In genomic region chr2:20439193-20439475, GRCh38 we compare ENCODE assay signal across 10 cellular contexts. TPM values are rescaled to one million over a fixed set of nuclear protein-coding genes. Genes with fewer than 3 reads are reported as not detected.
DNase-seq lines count a peak whose midpoint lies in the region; ATAC-seq and TF ChIP-seq lines count a peak whose summit lies in the region.
"Had no signal": no experiment of that assay in that cellular context is flagged by ENCODE, and none has a peak within 500 bp of the region (broad histone marks: within the 10 kb centered on the region; RNA-seq: fewer than 3 reads in every experiment).

No MANE protein-coding gene starts in this region.

- H3K4me3 ChIP-seq in right atrium auricular region (no peak overlapping the region), mucosa of rectum (ENCODE audit: low read length in 2 of 2) (peak overlapping the region; percentile 3 to 14), vagina (no peak overlapping the region)

- peaks cover 47% of the 10 kb centered on the region for H3K4me1 Mint-ChIP-seq in dendritic cell treated with granulocyte-macrophage colony-stimulating factor and Interleukin-4, amounts not matched to agents 40 ng/mL and 50 ng/mL, for 4 days (ENCODE audit: low read depth)
- H3K4me1 Mint-ChIP-seq in mesothelial cell of epicardium = peaks cover 9% of the 10 kb centered on the region
- H3K4me1 Mint-ChIP-seq: activated CD4-positive, alpha-beta T cell treated with anti-CD3 and anti-CD28 coated beads, Interleukin-2, amount 10 ng/mL, durations not matched to agents 7 days and 5 days had no signal

- peak overlapping the region; percentile 59 to 75 for H3K27ac ChIP-seq in right atrium auricular region
- peak overlapping the region; percentile 29 to 79 for H3K27ac ChIP-seq in mucosa of rectum (ENCODE audit: low read depth in 2 of 2, low read length in 2 of 2)
- H3K27ac ChIP-seq in vagina = peak overlapping the region; percentile 79

- H3K27ac Mint-ChIP-seq in dendritic cell treated with granulocyte-macrophage colony-stimulating factor and Interleukin-4, amounts not matched to agents 40 ng/mL and 50 ng/mL, for 4 days = peak overlapping the region; percentile 96
- H3K27ac Mint-ChIP-seq in mesothelial cell of epicardium = no peak overlapping the region
- H3K27ac Mint-ChIP-seq: activated CD4-positive, alpha-beta T cell treated with anti-CD3 and anti-CD28 coated beads, Interleukin-2, amount 10 ng/mL, durations not matched to agents 7 days and 5 days had no signal

- H3K4me1 ChIP-seq in right atrium auricular region = peaks cover 0 to 22% of the 10 kb centered on the region in 2 donors
- peaks cover 11 to 20% of the 10 kb centered on the region in 2 donors for H3K4me1 ChIP-seq in mucosa of rectum (ENCODE audit: control insufficient read depth in 2 of 2, insufficient read depth in 2 of 2, low read length in 2 of 2)
- peaks cover 32% of the 10 kb centered on the region for H3K4me1 ChIP-seq in vagina

- no peaks in the 10 kb centered on the region for H3K9me3 Mint-ChIP-seq in dendritic cell treated with granulocyte-macrophage colony-stimulating factor and Interleukin-4, amounts not matched to agents 40 ng/mL and 50 ng/mL, for 4 days
- no peaks in the 10 kb centered on the region for H3K9me3 Mint-ChIP-seq in mesothelial cell of epicardium
- H3K9me3 Mint-ChIP-seq: activated CD4-positive, alpha-beta T cell treated with anti-CD3 and anti-CD28 coated beads, Interleukin-2, amount 10 ng/mL, durations not matched to agents 7 days and 5 days had no signal

- TF ChIP-seq POLR2A in vagina (IDR thresholded peaks at IDR 0.05) = no peak

- no peaks in the 10 kb centered on the region for H3K9me3 ChIP-seq in right atrium auricular region
- H3K9me3 ChIP-seq in mucosa of rectum (ENCODE audit: control insufficient read depth in 2 of 2, low read length in 2 of 2) = no peaks in the 10 kb centered on the region
- H3K9me3 ChIP-seq in vagina = no peaks in the 10 kb centered on the region

- peak overlapping the region; percentile 23 for H3K4me3 Mint-ChIP-seq in dendritic cell treated with granulocyte-macrophage colony-stimulating factor and Interleukin-4, amounts not matched to agents 40 ng/mL and 50 ng/mL, for 4 days
- H3K4me3 Mint-ChIP-seq in mesothelial cell of epicardium = no peak overlapping the region
- H3K4me3 Mint-ChIP-seq: activated CD4-positive, alpha-beta T cell treated with anti-CD3 and anti-CD28 coated beads, Interleukin-2, amount 10 ng/mL, durations not matched to agents 7 days and 5 days; brain had no signal

- intact Hi-C loops in left ventricle myocardium superior (cut with micrococcal nuclease) = no loop called here
- intact Hi-C loops in dendritic cell treated with granulocyte-macrophage colony-stimulating factor and Interleukin-4, amounts not matched to agents 40 ng/mL and 50 ng/mL, for 4 days (cut with micrococcal nuclease) = loop anchor here (1.0 to 2.0 kb wide), 3 partner anchors 9 to 28 kb away; no protein-coding TSS in a partner anchor
- intact Hi-C loops in vagina (cut with DNase I) = no loop called here

- peaks cover 5% of the 10 kb centered on the region for H3K36me3 Mint-ChIP-seq in dendritic cell treated with granulocyte-macrophage colony-stimulating factor and Interleukin-4, amounts not matched to agents 40 ng/mL and 50 ng/mL, for 4 days (ENCODE audit: low read depth)
- H3K36me3 Mint-ChIP-seq in mesothelial cell of epicardium = no peaks in the 10 kb centered on the region
- H3K36me3 Mint-ChIP-seq: brain had no signal

- H3K27me3 ChIP-seq in right atrium auricular region = no peaks in the 10 kb centered on the region
- H3K27me3 ChIP-seq in mucosa of rectum (ENCODE audit: control insufficient read depth in 2 of 2, insufficient read depth in 2 of 2, low read length in 2 of 2) = no peaks in the 10 kb centered on the region
- no peaks in the 10 kb centered on the region for H3K27me3 ChIP-seq in vagina

- H3K27me3 Mint-ChIP-seq in dendritic cell treated with granulocyte-macrophage colony-stimulating factor and Interleukin-4, amounts not matched to agents 40 ng/mL and 50 ng/mL, for 4 days = no peaks in the 10 kb centered on the region
- peaks cover 6% of the 10 kb centered on the region for H3K27me3 Mint-ChIP-seq in mesothelial cell of epicardium (ENCODE audit: low read depth)

- no peak for ATAC-seq in left ventricle myocardium superior
- ATAC-seq in HG02973 (IDR thresholded peaks at IDR 0.05; ENCODE audit: unreplicated experiment) = no peak
- no peak for ATAC-seq in GM21526 (IDR thresholded peaks at IDR 0.05; ENCODE audit: low FRiP score, unreplicated experiment)

- DNase-seq in right atrium auricular region (ENCODE audit: low spot score) = peak; percentile 59
- DNase-seq in left ventricle myocardium superior = no peak
- peak in 1 of 2 donors; percentile 87 for DNase-seq in vagina (ENCODE audit: extremely low spot score in 2 of 2)
- no peak for DNase-seq in mesothelial cell of epicardium (ENCODE audit: low spot score in 2 of 2, unreplicated experiment in 2 of 2)
- DNase-seq: activated CD4-positive, alpha-beta T cell treated with anti-CD3 and anti-CD28 coated beads, Interleukin-2, amount 10 ng/mL, durations not matched to agents 7 days and 5 days had no signal

- H3K36me3 ChIP-seq in right atrium auricular region = no peaks in the 10 kb centered on the region
- no peaks in the 10 kb centered on the region for H3K36me3 ChIP-seq in mucosa of rectum (ENCODE audit: control insufficient read depth in 2 of 2, insufficient read depth in 2 of 2, low read length in 2 of 2)
- H3K36me3 ChIP-seq in vagina = no peaks in the 10 kb centered on the region

- TF ChIP-seq CTCF in right atrium auricular region (IDR thresholded peaks at IDR 0.05) (no peak), vagina (IDR thresholded peaks at IDR 0.05) (no peak), mesothelial cell of epicardium (IDR thresholded peaks at IDR 0.05; ENCODE audit: unreplicated experiment) (no peak)

- H3K9ac ChIP-seq in mucosa of rectum (ENCODE audit: low read depth in 1 of 2, low read length in 2 of 2) = peak overlapping the region in 1 of 2 donors; percentile 76

RNA-seq across cellular contexts. Expression of gene RHOB, which starts 7.7 kb away (rescaled TPM):
- total RNA-seq in right atrium auricular region = 100 to 1,000 TPM; 471 to 664 TPM
- total RNA-seq in left ventricle myocardium superior = 182 TPM
- 1,771 TPM for total RNA-seq in vagina
- total RNA-seq in mesothelial cell of epicardium = 82.9 to 88.6 TPM (median 85.9 TPM) in 3 replicates

Comparison
In these comparisons a context has a peak if more than half of its experiments do, and no peak if none do; other contexts are left out.
1. H3K4me3 ChIP-seq: peak in mucosa of rectum (2 of 2); none in right atrium auricular region (0 of 2) and vagina (0 of 2).
2. Peak in every context shown above with its lines, with median percentiles within 50 percentile points of each other: H3K27ac ChIP-seq.